Comparison of ENCODE assay signal across 8 cellular contexts in the genomic region with DNA sequence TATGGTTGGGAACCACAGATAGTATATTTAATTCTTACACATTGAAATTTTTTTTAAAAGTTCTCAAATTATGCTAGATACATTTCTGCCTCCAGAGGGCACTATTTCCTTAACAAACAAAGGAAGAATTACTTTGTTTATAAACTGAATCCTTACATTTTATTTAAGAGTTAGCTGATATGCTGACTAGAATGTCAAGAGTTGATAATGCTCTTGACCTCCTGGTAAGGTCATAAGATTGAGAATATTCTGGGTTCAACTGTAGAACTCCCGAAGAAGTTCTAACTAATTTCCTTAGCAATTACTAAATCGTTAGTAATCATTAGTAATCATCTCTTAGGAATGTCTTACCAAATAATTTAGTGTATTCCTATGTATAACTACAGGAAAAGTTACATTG.
DNase-seq lines count a peak whose midpoint lies in the region; ATAC-seq and TF ChIP-seq lines count a peak whose summit lies in the region.

No MANE protein-coding gene starts in this region.

- TF ChIP-seq CTCF in HCT116 (IDR thresholded peaks at IDR 0.05 in 2 of 3, conservative IDR thresholded peaks at IDR 0.05 in 1 of 3; ENCODE audit: borderline replicate concordance in 1 of 3, insufficient read depth in 1 of 3, low read depth in 2 of 3, low read length in 2 of 3) = peak; percentile 36 to 77 (median 51); a peak in 5 of 6 replicates

- peaks cover 0 to 3% (median 0%) of the 10 kb centered on the region in 8 donors for H3K9me3 Mint-ChIP-seq in CD4-positive, alpha-beta memory T cell
- H3K9me3 Mint-ChIP-seq in activated T-helper 1 cell treated with anti-CD3 and anti-CD28 coated beads, Interleukin-12 subunit alpha, Interleukin-12 subunit beta, Interleukin-2, Interleukin-4 antibody, amounts not matched to agents 30 ng/mL and 10 ng/mL and 1 ng/mL, durations not matched to agents 14 hours and 24 hours and 36 hours = no peaks in the 10 kb centered on the region

- intact Hi-C loops in CD4-positive, alpha-beta memory T cell (cut with micrococcal nuclease) = loop anchor here (1.0 to 5.0 kb wide), 2 partner anchors 322 to 387 kb away; no protein-coding TSS in a partner anchor
- intact Hi-C loops in HCT116 (cut with micrococcal nuclease) = no loop called here
- intact Hi-C loops in activated T-helper 1 cell treated with anti-CD3 and anti-CD28 coated beads, Interleukin-12 subunit alpha, Interleukin-12 subunit beta, Interleukin-2, Interleukin-4 antibody, amounts not matched to agents 30 ng/mL and 10 ng/mL and 1 ng/mL, durations not matched to agents 14 hours and 24 hours and 36 hours (cut with micrococcal nuclease) = loop anchor here (1.0 to 10.0 kb wide), 6 partner anchors 73 to 546 kb away; a partner anchor contains a TSS

- no peak overlapping the region for H2AFZ ChIP-seq in HCT116 (ENCODE audit: low read depth, low read length, poor library complexity, severe bottlenecking)

- peak in 4 of 5 donors; percentile 14 to 26 (median 18) for DNase-seq in CD4-positive, alpha-beta memory T cell
- DNase-seq in HCT116 (ENCODE audit: low read depth, low spot score) (peak; percentile 34), SK-MEL-5 (ENCODE audit: low read depth, low spot score) (peak; percentile 48), fibroblast of the conjunctiva (ENCODE audit: low read depth) (peak; percentile 21)
- DNase-seq in activated T-helper 1 cell treated with anti-CD3 and anti-CD28 coated beads, Interleukin-12 subunit alpha, Interleukin-12 subunit beta, Interleukin-2, Interleukin-4 antibody, amounts not matched to agents 30 ng/mL and 10 ng/mL and 1 ng/mL, durations not matched to agents 14 hours and 24 hours and 36 hours (ENCODE audit: low spot score) = no peak
- DNase-seq in stimulated activated CD4-positive, alpha-beta T cell treated with anti-CD3 and anti-CD28 coated beads, Interleukin-1b, Interleukin-23, amount 100 ng/mL, for 48 hours = no peak

- in situ Hi-C loops in SK-MEL-5 (cut with HindIII; ENCODE audit: low pct_unique_long_range_greater_than_20kb, low sequenced_read_pairs) = no loop called here

- no peaks in the 10 kb centered on the region for H3K27me3 Mint-ChIP-seq in CD4-positive, alpha-beta memory T cell
- H3K27me3 Mint-ChIP-seq in activated T-helper 1 cell treated with anti-CD3 and anti-CD28 coated beads, Interleukin-12 subunit alpha, Interleukin-12 subunit beta, Interleukin-2, Interleukin-4 antibody, amounts not matched to agents 30 ng/mL and 10 ng/mL and 1 ng/mL, durations not matched to agents 14 hours and 24 hours and 36 hours (ENCODE audit: insufficient read depth) = no peaks in the 10 kb centered on the region

- ATAC-seq in HCT116 (peak; percentile 30; the same call in 1 of the 2 replicates), GM18868 (IDR thresholded peaks at IDR 0.05; ENCODE audit: unreplicated experiment) (no peak)

- no peaks in the 10 kb centered on the region for H3K4me1 ChIP-seq in CD4-positive, alpha-beta memory T cell (ENCODE audit: insufficient read depth, low read length)
- H3K4me1 ChIP-seq in HCT116 (ENCODE audit: control insufficient read depth in 1 of 2, insufficient read depth in 2 of 2, low read length in 2 of 2) (peaks cover 0 to 9% of the 10 kb centered on the region in 2 experiments; a peak in 2 of 4 replicates), skeletal muscle satellite cell (ENCODE audit: control insufficient read depth, insufficient read depth, low read length) (peaks cover 6% of the 10 kb centered on the region)

- RAD21 ChIA-PET in HCT116 (lab: Charles Lee; ENCODE audit: low non-redundant PET in 1 of 2, low total read pairs in 2 of 2, uncharacterized antibody in 2 of 2, unreplicated experiment in 2 of 2) = no interaction called here

- no peaks in the 10 kb centered on the region for H3K27me3 ChIP-seq in CD4-positive, alpha-beta memory T cell (ENCODE audit: insufficient read depth, low read length)
- no peaks in the 10 kb centered on the region for H3K27me3 ChIP-seq in HCT116 (ENCODE audit: insufficient read depth, low read length)
- no peaks in the 10 kb centered on the region for H3K27me3 ChIP-seq in skeletal muscle satellite cell (ENCODE audit: control insufficient read depth, insufficient read depth, low read length)

- CTCF ChIA-PET in CD4-positive, alpha-beta memory T cell (lab: Charles Lee; ENCODE audit: partially characterized antibody) = interaction anchor here (0.9 to 2.1 kb wide), 10 partner anchors 10 to 408 kb away, joined by 3 to 9 read pairs (median 3); no protein-coding TSS in a partner anchor
- CTCF ChIA-PET in HCT116 (lab: Charles Lee) = interaction anchor here (0.6 to 1.6 kb wide), 15 partner anchors 8 to 320 kb away, joined by 3 to 9 read pairs (median 4); no protein-coding TSS in a partner anchor

- no peak overlapping the region for H3K4me3 ChIP-seq in CD4-positive, alpha-beta memory T cell (ENCODE audit: low read length in 2 of 2)
- H3K4me3 ChIP-seq in HCT116 (replicated peaks in 1 of 2; ENCODE audit: low read depth in 1 of 2, low read length in 2 of 2) (no peak overlapping the region), skeletal muscle satellite cell (ENCODE audit: low read length) (no peak overlapping the region)

- no peaks in the 10 kb centered on the region for H3K9me3 ChIP-seq in CD4-positive, alpha-beta memory T cell (ENCODE audit: control insufficient read depth in 1 of 2, low read length in 2 of 2)
- H3K9me3 ChIP-seq in HCT116 (ENCODE audit: control insufficient read depth in 1 of 2, insufficient read depth in 1 of 2, low read depth in 1 of 2, low read length in 2 of 2) = no peaks in the 10 kb centered on the region
- H3K9me3 ChIP-seq in skeletal muscle satellite cell (replicated peaks; ENCODE audit: low read length) = no peaks in the 10 kb centered on the region

- no peak overlapping the region for H3K4me3 Mint-ChIP-seq in CD4-positive, alpha-beta memory T cell
- no peak overlapping the region for H3K4me3 Mint-ChIP-seq in activated T-helper 1 cell treated with anti-CD3 and anti-CD28 coated beads, Interleukin-12 subunit alpha, Interleukin-12 subunit beta, Interleukin-2, Interleukin-4 antibody, amounts not matched to agents 30 ng/mL and 10 ng/mL and 1 ng/mL, durations not matched to agents 14 hours and 24 hours and 36 hours

- H3K79me2 ChIP-seq in HCT116 (ENCODE audit: insufficient read depth, low read length) = no peaks in the 10 kb centered on the region

- H3K36me3 ChIP-seq in CD4-positive, alpha-beta memory T cell (ENCODE audit: insufficient read depth, low read length) = no peaks in the 10 kb centered on the region
- H3K36me3 ChIP-seq in HCT116 (ENCODE audit: control insufficient read depth in 1 of 2, insufficient read depth in 2 of 2, low read length in 2 of 2) (no peaks in the 10 kb centered on the region), skeletal muscle satellite cell (ENCODE audit: insufficient read depth, low read length) (no peaks in the 10 kb centered on the region)

- no peak overlapping the region for H3K9ac ChIP-seq in HCT116 (ENCODE audit: low read length)
- H3K9ac ChIP-seq in skeletal muscle satellite cell (ENCODE audit: low read depth, low read length) = peak overlapping the region; percentile 40

- peaks cover 4 to 6% of the 10 kb centered on the region in 2 donors for H3K36me3 Mint-ChIP-seq in CD4-positive, alpha-beta memory T cell
- no peaks in the 10 kb centered on the region for H3K36me3 Mint-ChIP-seq in activated T-helper 1 cell treated with anti-CD3 and anti-CD28 coated beads, Interleukin-12 subunit alpha, Interleukin-12 subunit beta, Interleukin-2, Interleukin-4 antibody, amounts not matched to agents 30 ng/mL and 10 ng/mL and 1 ng/mL, durations not matched to agents 14 hours and 24 hours and 36 hours (ENCODE audit: low read depth)

- H3K4me1 Mint-ChIP-seq in CD4-positive, alpha-beta memory T cell = no peaks in the 10 kb centered on the region
- H3K4me1 Mint-ChIP-seq in activated T-helper 1 cell treated with anti-CD3 and anti-CD28 coated beads, Interleukin-12 subunit alpha, Interleukin-12 subunit beta, Interleukin-2, Interleukin-4 antibody, amounts not matched to agents 30 ng/mL and 10 ng/mL and 1 ng/mL, durations not matched to agents 14 hours and 24 hours and 36 hours (ENCODE audit: low read depth) = no peaks in the 10 kb centered on the region

- peak; percentile 60 for TF ChIP-seq RAD21 in HCT116 (IDR thresholded peaks at IDR 0.05; ENCODE audit: low read depth)

- no peaks in the 10 kb centered on the region for H3K9me2 ChIP-seq in HCT116 (ENCODE audit: insufficient read depth)

- H4K20me1 ChIP-seq in HCT116 (ENCODE audit: insufficient read depth) = no peaks in the 10 kb centered on the region

- no peak overlapping the region for H3K27ac Mint-ChIP-seq in CD4-positive, alpha-beta memory T cell
- H3K27ac Mint-ChIP-seq in activated T-helper 1 cell treated with anti-CD3 and anti-CD28 coated beads, Interleukin-12 subunit alpha, Interleukin-12 subunit beta, Interleukin-2, Interleukin-4 antibody, amounts not matched to agents 30 ng/mL and 10 ng/mL and 1 ng/mL, durations not matched to agents 14 hours and 24 hours and 36 hours = no peak overlapping the region

- no peak overlapping the region for H3K27ac ChIP-seq in CD4-positive, alpha-beta memory T cell (ENCODE audit: low read depth, low read length)
- no peak overlapping the region for H3K27ac ChIP-seq in HCT116 (ENCODE audit: low read depth, low read length)

- H3K4me2 ChIP-seq in HCT116 (ENCODE audit: low read length) (peak overlapping the region; percentile 29), skeletal muscle satellite cell (ENCODE audit: low read length) (peak overlapping the region; percentile 26)

- TF ChIP-seq POLR2A in HCT116 (IDR thresholded peaks at IDR 0.05; ENCODE audit: borderline replicate concordance, extremely low read depth, insufficient read depth, insufficient read length) = no peak

- BruUV-seq in HCT116 (replicated peaks; lab: Mats Ljungman, UMichigan) = no TSS peak

- POLR2A ChIA-PET in CD4-positive, alpha-beta memory T cell (lab: Charles Lee; ENCODE audit: partially characterized antibody) = interaction anchor here (0.5 kb wide), 1 partner anchor 70 kb away, joined by 3 read pairs; no protein-coding TSS in a partner anchor
- POLR2A ChIA-PET in HCT116 (lab: Charles Lee) = no interaction called here

TF ChIP-seq in HCT116, 20 proteins besides CTCF, POLR2A, EP300 and RAD21 (continues in another document):
- TF ChIP-seq ELF1 (IDR thresholded peaks at IDR 0.05; ENCODE audit: borderline replicate concordance, low read depth) (no peak), SIN3A (IDR thresholded peaks at IDR 0.05; ENCODE audit: low read depth) (no peak), ZNF274 (IDR thresholded peaks at IDR 0.05; ENCODE audit: low read depth, low read length) (no peak), TCF7L2 (IDR thresholded peaks at IDR 0.05; ENCODE audit: borderline replicate concordance, extremely low read depth, insufficient read depth, insufficient read length) (no peak)
- TF ChIP-seq, protein P1, sequence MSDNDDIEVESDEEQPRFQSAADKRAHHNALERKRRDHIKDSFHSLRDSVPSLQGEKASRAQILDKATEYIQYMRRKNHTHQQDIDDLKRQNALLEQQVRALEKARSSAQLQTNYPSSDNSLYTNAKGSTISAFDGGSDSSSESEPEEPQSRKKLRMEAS (IDR thresholded peaks at IDR 0.05) = no peak

Comparison
In these comparisons a context has a peak if more than half of its experiments do, and no peak if none do; other contexts are left out.
1. DNase-seq: peak in CD4-positive, alpha-beta memory T cell (4 of 5), HCT116 (single experiment), SK-MEL-5 (single experiment) and fibroblast of the conjunctiva (single experiment); none in activated T-helper 1 cell treated with anti-CD3 and anti-CD28 coated beads, Interleukin-12 subunit alpha, Interleukin-12 subunit beta, Interleukin-2, Interleukin-4 antibody, amounts not matched to agents 30 ng/mL and 10 ng/mL and 1 ng/mL, durations not matched to agents 14 hours and 24 hours and 36 hours (single experiment) and stimulated activated CD4-positive, alpha-beta T cell treated with anti-CD3 and anti-CD28 coated beads, Interleukin-1b, Interleukin-23, amount 100 ng/mL, for 48 hours (single experiment).